ENCODE assay signal across 20 cellular contexts in the genomic region with DNA sequence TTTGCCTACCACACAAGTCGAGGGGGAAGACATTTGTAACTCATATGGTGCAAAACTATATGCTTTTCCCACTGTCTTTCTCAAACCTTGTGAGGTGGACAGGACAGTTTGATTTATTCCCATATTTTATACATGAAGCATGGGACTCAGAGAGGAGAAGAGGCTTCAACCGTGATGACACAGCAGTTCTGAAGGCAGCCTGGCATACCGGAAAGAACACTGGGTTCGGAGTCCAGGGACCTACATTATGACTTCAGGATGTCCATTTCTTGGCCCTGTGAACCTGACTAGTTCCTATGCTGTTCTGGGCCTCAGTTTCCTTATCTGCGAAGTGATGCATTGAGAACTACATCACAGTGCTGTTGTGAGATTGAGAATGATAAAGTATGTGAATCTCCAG. TPM values are rescaled to one million over a fixed set of nuclear protein-coding genes. Genes with fewer than 3 reads are reported as not detected.
A peak's percentile ranks its signal among the peaks of the same experiment; 100 is the strongest.
DNase-seq lines count a peak whose midpoint lies in the region; ATAC-seq, FAIRE-seq and TF ChIP-seq lines count a peak whose summit lies in the region.
"Had no signal": no experiment of that assay in that cellular context is flagged by ENCODE, and none has a peak within 500 bp of the region (broad histone marks: within the 10 kb centered on the region; RNA-seq: fewer than 3 reads in every experiment).

No MANE protein-coding gene starts in this region.

- in situ Hi-C loops in K562 (cut with MboI), result no loop called here
- in situ Hi-C loops in mammary epithelial cell (cut with MboI; ENCODE audit: low sequenced_read_pairs in 2 of 2), result no loop called here

- H3K36me3 Mint-ChIP-seq in GM23338 (ENCODE audit: low read depth) (no peaks in the 10 kb centered on the region; the same call in 2 of the 3 replicates), osteocyte (ENCODE audit: unreplicated experiment) (no peaks in the 10 kb centered on the region)
- H3K36me3 Mint-ChIP-seq: CD4-positive, CD25-positive, alpha-beta regulatory T cell had no signal

- POLR2A ChIA-PET in A549 (lab: Yijun Ruan, JAX), result no interaction called here
- POLR2A ChIA-PET in K562 (lab: Yijun Ruan, JAX), result no interaction called here

- H3K4me1 ChIP-seq in A549 (peaks cover 12% of the 10 kb centered on the region; the same call in 2 of the 3 replicates), GM23338 (ENCODE audit: insufficient read depth) (no peaks in the 10 kb centered on the region), K562 (replicated peaks in 1 of 2; ENCODE audit: control insufficient read depth in 2 of 2, insufficient read depth in 2 of 2, low read length in 2 of 2) (peaks cover 0 to 5% of the 10 kb centered on the region in 2 experiments; a peak in 1 of 5 replicates), mammary epithelial cell (ENCODE audit: insufficient read depth, low read length) (no peaks in the 10 kb centered on the region), tibial artery (no peaks in the 10 kb centered on the region)
- H3K4me1 ChIP-seq: BE2C, Caco-2 had no signal

- TF ChIP-seq CTCF in A549 (IDR thresholded peaks at IDR 0.05) (no peak), GM23338 (conservative IDR thresholded peaks at IDR 0.05; ENCODE audit: low read depth in 2 of 2) (no peak), K562 (IDR thresholded peaks at IDR 0.05 in 2 of 3, conservative IDR thresholded peaks at IDR 0.05 in 1 of 3; ENCODE audit: insufficient read depth in 2 of 3, low read depth in 1 of 3, low read length in 3 of 3) (no peak), osteocyte (IDR thresholded peaks at IDR 0.05) (no peak), mammary epithelial cell (conservative IDR thresholded peaks at IDR 0.05 in 1 of 2, IDR thresholded peaks at IDR 0.05 in 1 of 2; ENCODE audit: extremely low read depth in 1 of 2, insufficient read depth in 1 of 2, low read depth in 1 of 2, low read length in 2 of 2) (no peak), tibial artery (IDR thresholded peaks at IDR 0.05) (no peak)

- H2AFZ ChIP-seq in GM23338 (peak overlapping the region; percentile 24; the same call in 1 of the 2 replicates), K562 (ENCODE audit: low read depth, low read length) (0 out of 2 replicates have a peak overlapping the region, but pooled peaks have one; percentile 27), mammary epithelial cell (ENCODE audit: low read depth, low read length) (no peak overlapping the region)

- no peaks in the 10 kb centered on the region for H3K79me2 ChIP-seq in GM23338 (replicated peaks; ENCODE audit: insufficient read depth)
- H3K79me2 ChIP-seq in K562 (ENCODE audit: control insufficient read depth, insufficient read depth, low read length), result no peaks in the 10 kb centered on the region
- no peaks in the 10 kb centered on the region for H3K79me2 ChIP-seq in mammary epithelial cell (ENCODE audit: insufficient read depth, low read length)

- TF ChIP-seq EP300 in A549 (IDR thresholded peaks at IDR 0.05) (no peak), K562 (IDR thresholded peaks at IDR 0.05; ENCODE audit: low read length) (no peak)

- H4K20me1 ChIP-seq in GM23338 (replicated peaks; ENCODE audit: insufficient read depth), result no peaks in the 10 kb centered on the region
- H4K20me1 ChIP-seq in K562 (replicated peaks; ENCODE audit: control insufficient read depth, insufficient read depth, low read length), result no peaks in the 10 kb centered on the region
- H4K20me1 ChIP-seq in mammary epithelial cell (ENCODE audit: insufficient read depth, low read length), result no peaks in the 10 kb centered on the region

- H3K27ac ChIP-seq in A549 (peak overlapping the region; percentile 32 to 39; a peak in 4 of 6 replicates), GM23338 (ENCODE audit: low read depth) (no peak overlapping the region), K562 (ENCODE audit: extremely low read depth, low read depth, low read length) (no peak overlapping the region), mammary epithelial cell (ENCODE audit: insufficient read depth, low read depth, low read length) (no peak overlapping the region), tibial artery (no peak overlapping the region)

- dilution Hi-C loops in mammary epithelial cell (cut with HindIII; ENCODE audit: low sequenced_read_pairs), result no loop called here

- no peaks in the 10 kb centered on the region for H3K4me1 Mint-ChIP-seq in GM23338
- no peaks in the 10 kb centered on the region for H3K4me1 Mint-ChIP-seq in osteocyte (ENCODE audit: unreplicated experiment)

- TF ChIP-seq POLR2A in A549 (IDR thresholded peaks at IDR 0.05; ENCODE audit: low read length) (no peak), K562 (conservative IDR thresholded peaks at IDR 0.05) (no peak)

- H3F3A ChIP-seq in GM23338 (replicated peaks; ENCODE audit: low read depth), result no peaks in the 10 kb centered on the region

- BruUV-seq in K562 (replicated peaks; lab: Mats Ljungman, UMichigan), result no TSS peak
- BruUV-seq in mammary epithelial cell (replicated peaks; lab: Mats Ljungman, UMichigan), result no TSS peak

- H3K9me3 ChIP-seq in A549 (no peaks in the 10 kb centered on the region), K562 (replicated peaks; ENCODE audit: control insufficient read depth, insufficient read depth, low read depth, low read length) (no peaks in the 10 kb centered on the region), mammary epithelial cell (replicated peaks; ENCODE audit: insufficient read depth, low read length) (no peaks in the 10 kb centered on the region), tibial artery (no peaks in the 10 kb centered on the region)
- H3K9me3 ChIP-seq: BE2C, Caco-2 had no signal

- intact Hi-C loops in K562 (cut with micrococcal nuclease) (no loop called here), mammary epithelial cell (cut with micrococcal nuclease) (no loop called here), tibial artery (cut with DNase I; ENCODE audit: low total_unique reads) (no loop called here)

- no peaks in the 10 kb centered on the region for H3K36me3 ChIP-seq in GM23338 (ENCODE audit: insufficient read depth)
- H3K36me3 ChIP-seq in K562 (ENCODE audit: control insufficient read depth, insufficient read depth, low read length), result no peaks in the 10 kb centered on the region
- no peaks in the 10 kb centered on the region for H3K36me3 ChIP-seq in mammary epithelial cell (ENCODE audit: insufficient read depth, low read length)
- H3K36me3 ChIP-seq in tibial artery, result no peaks in the 10 kb centered on the region
- H3K36me3 ChIP-seq: BE2C had no signal

- H3K4me2 ChIP-seq in A549 (peak overlapping the region; percentile 37), GM23338 (no peak overlapping the region), K562 (ENCODE audit: insufficient read depth, low read length) (no peak overlapping the region), mammary epithelial cell (ENCODE audit: insufficient read depth, low read depth, low read length) (no peak overlapping the region)

- FAIRE-seq in A549 (lab: Jason Lieb, UNC), result no peak
- no peak for FAIRE-seq in K562 (lab: Jason Lieb, UNC)
- FAIRE-seq: D721Med, G401.6, GM12891, GM19239 had no signal

- TF ChIP-seq RAD21 in A549 (conservative IDR thresholded peaks at IDR 0.05 in 1 of 2, IDR thresholded peaks at IDR 0.05 in 1 of 2) (no peak), K562 (CRISPR knock-in tag; conservative IDR thresholded peaks at IDR 0.05 in 1 of 2, IDR thresholded peaks at IDR 0.05 in 1 of 2) (no peak)

- H3K9me2 ChIP-seq in GM23338 (ENCODE audit: insufficient read depth), result 0 out of 2 replicates have a peak, but pooled peaks cover 4% of the 10 kb centered on the region

- peaks cover 9% of the 10 kb centered on the region for H3K27me3 Mint-ChIP-seq in GM23338 (ENCODE audit: insufficient read depth, low read depth, poor library complexity)
- no peaks in the 10 kb centered on the region for H3K27me3 Mint-ChIP-seq in osteocyte (ENCODE audit: unreplicated experiment)

- DNase-seq in A549 (ENCODE audit: low read depth in 1 of 2, low spot score in 1 of 2) (no peak), GM23338 (ENCODE audit: low spot score) (no peak), K562 (ENCODE audit: extremely low read depth in 1 of 4, low spot score in 3 of 4) (no peak), osteocyte (ENCODE audit: extremely low spot score, unreplicated experiment) (peak; percentile 60), mammary epithelial cell (no peak), HPDE6-E6E7 (ENCODE audit: extremely low spot score) (no peak), tibial artery (no peak)
- DNase-seq: BE2C; C1 segment of cervical spinal cord; Caco-2; CD4-positive, CD25-positive, alpha-beta regulatory T cell; H7; IMR-90; KBM-7 had no signal

- no peak overlapping the region for H3K27ac Mint-ChIP-seq in GM23338
- H3K27ac Mint-ChIP-seq in osteocyte (ENCODE audit: unreplicated experiment), result no peak overlapping the region

- H3K4me3 ChIP-seq in A549, result no peak overlapping the region
- H3K4me3 ChIP-seq in GM23338, result no peak overlapping the region
- H3K4me3 ChIP-seq in K562, result no peak overlapping the region
- no peak overlapping the region for H3K4me3 ChIP-seq in mammary epithelial cell (replicated peaks in 1 of 3; ENCODE audit: insufficient read depth in 1 of 3, low read depth in 2 of 3, low read length in 3 of 3)
- no peak overlapping the region for H3K4me3 ChIP-seq in tibial artery

- H3K9ac ChIP-seq in K562 (ENCODE audit: insufficient read depth in 1 of 2, low read depth in 2 of 2, low read length in 2 of 2), result no peak overlapping the region
- H3K9ac ChIP-seq in mammary epithelial cell (ENCODE audit: insufficient read depth, low read length), result no peak overlapping the region

- H3K9me1 ChIP-seq in K562 (ENCODE audit: control insufficient read depth, insufficient read depth, low read length), result no peaks in the 10 kb centered on the region

- H3K9me3 Mint-ChIP-seq in GM23338 (peaks cover 14% of the 10 kb centered on the region; the same call in 2 of the 3 replicates), osteocyte (ENCODE audit: unreplicated experiment) (peaks cover 15% of the 10 kb centered on the region)
- H3K9me3 Mint-ChIP-seq: CD4-positive, CD25-positive, alpha-beta regulatory T cell had no signal

- WGBS in A549 (ENCODE audit: missing lambda C conversion rate), result 56% methylated on average over 5 of the region's 5 CpGs
- WGBS in K562 (ENCODE audit: insufficient coverage, low coverage, missing lambda C conversion rate), result 23% methylated on average over 5 of the region's 5 CpGs
- WGBS in mammary epithelial cell (ENCODE audit: low coverage, missing lambda C conversion rate), result 56% methylated on average over 5 of the region's 5 CpGs

- H3K4me3 Mint-ChIP-seq in GM23338 (no peak overlapping the region), osteocyte (ENCODE audit: unreplicated experiment) (no peak overlapping the region)

- H3K27me3 ChIP-seq in GM23338 (ENCODE audit: insufficient read depth) (0 out of 2 replicates have a peak, but pooled peaks cover 3% of the 10 kb centered on the region), K562 (ENCODE audit: control insufficient read depth in 2 of 2, insufficient read depth in 2 of 2, low read length in 2 of 2) (peaks cover 6 to 19% of the 10 kb centered on the region in 2 experiments; a peak in 3 of 5 replicates), mammary epithelial cell (ENCODE audit: insufficient read depth, low read length) (no peaks in the 10 kb centered on the region), tibial artery (peaks cover 0 to 2% of the 10 kb centered on the region in 2 donors)

- ATAC-seq in A549 (peak in 1 of 2 experiments; percentile 25; a peak in 2 of 6 replicates), GM23338 (no peak), K562 (no peak)

- CTCF ChIA-PET in A549 (lab: Yijun Ruan, JAX), result interaction anchor here (2.9 kb wide), 1 partner anchor 15 kb away, joined by 12 read pairs; no protein-coding TSS in a partner anchor
- CTCF ChIA-PET in K562 (lab: Yijun Ruan, JAX; ENCODE audit: low intra/inter-chr PET ratio), result no interaction called here
- CTCF ChIA-PET in mammary epithelial cell (lab: Charles Lee; ENCODE audit: low non-redundant PET), result no interaction called here

RNA-seq across cellular contexts. Expression of a gene that starts 23.5 kb away (rescaled TPM):
- polyA plus RNA-seq in A549 (2011; rRNA removed) (not detected in 2 replicates), A549 (2017; fragmentation: RNase III; extraction: RNeasy Plus Mini Kit Qiagen cat#74134 plus additional on column Dnase treatment) (not detected in 3 replicates), GM23338 (2016; fragmentation: Nextera tagmentation; extraction: Ambion mirVana) (not detected in 2 replicates), K562 (2011; rRNA removed) (not detected in 2 replicates), K562 (2014; fragmentation: Illumina TruSeq; extraction: Trizol) (not detected in 2 replicates), K562 (2014; fragmentation: Nextera tagmentation; extraction: Ambion mirVana) (not detected), K562 (2014; rRNA removed) (not detected in 2 replicates), mammary epithelial cell (not detected)
- polyA plus RNA-seq in A549 (2012; cell fraction: cytosol; rRNA removed), result not detected in 2 replicates
- polyA plus RNA-seq in A549 (2012; cell fraction: nucleus; rRNA removed), result not detected in 2 replicates
- not detected in 2 replicates for polyA minus RNA-seq in A549 (2011; rRNA and poly(A)+ RNA removed)
- total RNA-seq in GM23338 (2014; rRNA removed; shearing (Covaris generic)), result not detected in 2 replicates
- total RNA-seq in K562 (2011; cell fraction: chromatin; rRNA removed; ENCODE audit: low replicate concordance), result not detected in 2 replicates
- not detected in 2 replicates for total RNA-seq in K562 (2011; cell fraction: nucleolus; rRNA removed)
- not detected in 2 replicates for total RNA-seq in K562 (2011; cell fraction: nucleoplasm; rRNA removed)
- total RNA-seq in K562 (2014; rRNA removed) (not detected in 2 replicates), K562 (2014; rRNA removed; fragmentation: Illumina TruSeq; extraction: Trizol) (not detected in 2 replicates), K562 (2015; rRNA removed; fragmentation: Illumina TruSeq; extraction: Trizol) (not detected in 2 replicates), K562 (2021) (not detected in 2 replicates), osteocyte (not detected in 2 replicates), mammary epithelial cell (not detected)
- polyA plus RNA-seq in K562 (2011; cell fraction: cytosol; rRNA removed), result not detected in 2 replicates
- 0.15 and 0.17 TPM in 2 replicates for polyA plus RNA-seq in K562 (2011; cell fraction: nucleus; rRNA removed)
- not detected in 2 replicates for polyA plus RNA-seq in K562 (2012)
- polyA minus RNA-seq in K562 (2011; rRNA and poly(A)+ RNA removed), result not detected in 2 replicates
- polyA minus RNA-seq in K562 (2011; cell fraction: cytosol; rRNA and poly(A)+ RNA removed), result not detected in 2 replicates
- not detected in 2 replicates for polyA minus RNA-seq in K562 (2011; cell fraction: nucleus; rRNA and poly(A)+ RNA removed)
- not detected for polyA minus RNA-seq in mammary epithelial cell
- total RNA-seq: A172; Caco-2; CD4-positive, CD25-positive, alpha-beta regulatory T cell; H7; HT1080; IMR-90 had no signal
- polyA plus RNA-seq: CD4-positive, CD25-positive, alpha-beta regulatory T cell; IMR-90 had no signal

RNA-seq across cellular contexts. Expression of a gene that starts 37.1 kb away (rescaled TPM):
- polyA plus RNA-seq in A549 (2011; rRNA removed) (0.04 and 0.08 TPM in 2 replicates), A549 (2017; fragmentation: RNase III; extraction: RNeasy Plus Mini Kit Qiagen cat#74134 plus additional on column Dnase treatment) (0.05 to 0.06 TPM in 2 of 3 replicates, not detected in the other), GM23338 (2016; fragmentation: Nextera tagmentation; extraction: Ambion mirVana) (5.0 and 5.4 TPM in 2 replicates), K562 (2011; rRNA removed) (0.14 TPM in 2 replicates), K562 (2014; fragmentation: Illumina TruSeq; extraction: Trizol) (0.14 and 0.15 TPM in 2 replicates), K562 (2014; fragmentation: Nextera tagmentation; extraction: Ambion mirVana) (not detected), K562 (2014; rRNA removed) (0.03 and 0.18 TPM in 2 replicates), mammary epithelial cell (not detected)
- polyA plus RNA-seq in A549 (2012; cell fraction: cytosol; rRNA removed), result 0.01 and 0.03 TPM in 2 replicates
- polyA plus RNA-seq in A549 (2012; cell fraction: nucleus; rRNA removed), result 0.05 TPM in 1 of 2 replicates, not detected in the other
- not detected in 2 replicates for polyA minus RNA-seq in A549 (2011; rRNA and poly(A)+ RNA removed)
- 29.1 and 29.4 TPM in 2 replicates for total RNA-seq in GM23338 (2014; rRNA removed; shearing (Covaris generic))
- 0.12 and 0.16 TPM in 2 replicates for total RNA-seq in K562 (2011; cell fraction: chromatin; rRNA removed; ENCODE audit: low replicate concordance)
- total RNA-seq in K562 (2011; cell fraction: nucleolus; rRNA removed), result not detected in 2 replicates
- 0.29 TPM in 1 of 2 replicates, not detected in the other for total RNA-seq in K562 (2011; cell fraction: nucleoplasm; rRNA removed)
- total RNA-seq in K562 (2014; rRNA removed) (0.12 and 0.14 TPM in 2 replicates), K562 (2014; rRNA removed; fragmentation: Illumina TruSeq; extraction: Trizol) (0.11 TPM in 1 of 2 replicates, not detected in the other), K562 (2015; rRNA removed; fragmentation: Illumina TruSeq; extraction: Trizol) (0.04 and 0.07 TPM in 2 replicates), K562 (2021) (0.22 and 0.27 TPM in 2 replicates), osteocyte (not detected in 2 replicates), mammary epithelial cell (not detected)
- 0.24 and 0.34 TPM in 2 replicates for polyA plus RNA-seq in K562 (2011; cell fraction: cytosol; rRNA removed)
- 0.14 TPM in 2 replicates for polyA plus RNA-seq in K562 (2011; cell fraction: nucleus; rRNA removed)
- 0.19 and 0.23 TPM in 2 replicates for polyA plus RNA-seq in K562 (2012)
- polyA minus RNA-seq in K562 (2011; rRNA and poly(A)+ RNA removed), result not detected in 2 replicates
- polyA minus RNA-seq in K562 (2011; cell fraction: cytosol; rRNA and poly(A)+ RNA removed), result not detected in 2 replicates
- polyA minus RNA-seq in K562 (2011; cell fraction: nucleus; rRNA and poly(A)+ RNA removed), result not detected in 2 replicates
- polyA minus RNA-seq in mammary epithelial cell, result not detected
- total RNA-seq: A172; Caco-2; CD4-positive, CD25-positive, alpha-beta regulatory T cell; HT1080; IMR-90 had no signal
- polyA plus RNA-seq: CD4-positive, CD25-positive, alpha-beta regulatory T cell; IMR-90 had no signal

RNA-seq across cellular contexts. Expression of a gene that starts 49.5 kb away (rescaled TPM):
- polyA plus RNA-seq in A549 (2011; rRNA removed) (0.10 and 0.40 TPM in 2 replicates), A549 (2017; fragmentation: RNase III; extraction: RNeasy Plus Mini Kit Qiagen cat#74134 plus additional on column Dnase treatment) (0.13 TPM in 1 of 3 replicates, not detected in the others), GM23338 (2016; fragmentation: Nextera tagmentation; extraction: Ambion mirVana) (0.30 TPM in 1 of 2 replicates, not detected in the other), K562 (2011; rRNA removed) (50.7 and 122 TPM in 2 replicates), K562 (2014; fragmentation: Illumina TruSeq; extraction: Trizol) (52.5 and 60.0 TPM in 2 replicates), K562 (2014; fragmentation: Nextera tagmentation; extraction: Ambion mirVana) (10 to 100 TPM; 79.0 to 88.6 TPM), K562 (2014; rRNA removed) (39.6 and 42.5 TPM in 2 replicates), mammary epithelial cell (0.03 TPM)
- polyA plus RNA-seq in A549 (2012; cell fraction: cytosol; rRNA removed), result 0.21 and 0.29 TPM in 2 replicates
- 0.16 and 0.34 TPM in 2 replicates for polyA plus RNA-seq in A549 (2012; cell fraction: nucleus; rRNA removed)
- polyA minus RNA-seq in A549 (2011; rRNA and poly(A)+ RNA removed), result 0.17 and 0.44 TPM in 2 replicates
- total RNA-seq in GM23338 (2014; rRNA removed; shearing (Covaris generic)), result 0.12 and 0.45 TPM in 2 replicates
- 25.2 and 27.4 TPM in 2 replicates for total RNA-seq in K562 (2011; cell fraction: chromatin; rRNA removed; ENCODE audit: low replicate concordance)
- total RNA-seq in K562 (2011; cell fraction: nucleolus; rRNA removed), result 17.5 and 20.2 TPM in 2 replicates
- 22.7 and 29.1 TPM in 2 replicates for total RNA-seq in K562 (2011; cell fraction: nucleoplasm; rRNA removed)
- total RNA-seq in K562 (2014; rRNA removed) (38.4 and 39.7 TPM in 2 replicates), K562 (2014; rRNA removed; fragmentation: Illumina TruSeq; extraction: Trizol) (42.6 and 44.4 TPM in 2 replicates), K562 (2015; rRNA removed; fragmentation: Illumina TruSeq; extraction: Trizol) (49.6 and 50.1 TPM in 2 replicates), K562 (2021) (34.1 and 36.1 TPM in 2 replicates), osteocyte (not detected in 2 replicates), mammary epithelial cell (not detected)
- 43.7 and 78.9 TPM in 2 replicates for polyA plus RNA-seq in K562 (2011; cell fraction: cytosol; rRNA removed)
- polyA plus RNA-seq in K562 (2011; cell fraction: nucleus; rRNA removed), result 59.9 and 117 TPM in 2 replicates
- polyA plus RNA-seq in K562 (2012), result 45.2 and 161 TPM in 2 replicates
- polyA minus RNA-seq in K562 (2011; rRNA and poly(A)+ RNA removed), result 20.3 and 47.6 TPM in 2 replicates
- polyA minus RNA-seq in K562 (2011; cell fraction: cytosol; rRNA and poly(A)+ RNA removed), result 15.5 and 24.4 TPM in 2 replicates
- 13.6 and 36.4 TPM in 2 replicates for polyA minus RNA-seq in K562 (2011; cell fraction: nucleus; rRNA and poly(A)+ RNA removed)
- not detected for polyA minus RNA-seq in mammary epithelial cell
- total RNA-seq: Caco-2, IMR-90 had no signal
- polyA plus RNA-seq: IMR-90 had no signal

Comparison
In these comparisons a context has a peak if more than half of its experiments do, and no peak if none do; other contexts are left out.
1. H3K27ac ChIP-seq: peak in A549 (2 of 2); none in GM23338 (single experiment), K562 (single experiment), mammary epithelial cell (single experiment) and tibial artery (0 of 2).
2. RNA of a gene that starts 37.1 kb away (total RNA-seq): 29.1 to 29.4 TPM in GM23338; 0.04 to 0.29 TPM in K562, not detected in osteocyte and not detected in mammary epithelial cell; every median in the first group is over 10 times any median in the second.
3. RNA of a gene that starts 49.5 kb away (total RNA-seq): 17.5 to 50.1 TPM in K562; 0.12 to 0.45 TPM in GM23338, not detected in osteocyte and not detected in mammary epithelial cell; every median in the first group is over 10 times any median in the second.